Comparison of ENCODE assay signal across 12 cellular contexts in the genomic region with DNA sequence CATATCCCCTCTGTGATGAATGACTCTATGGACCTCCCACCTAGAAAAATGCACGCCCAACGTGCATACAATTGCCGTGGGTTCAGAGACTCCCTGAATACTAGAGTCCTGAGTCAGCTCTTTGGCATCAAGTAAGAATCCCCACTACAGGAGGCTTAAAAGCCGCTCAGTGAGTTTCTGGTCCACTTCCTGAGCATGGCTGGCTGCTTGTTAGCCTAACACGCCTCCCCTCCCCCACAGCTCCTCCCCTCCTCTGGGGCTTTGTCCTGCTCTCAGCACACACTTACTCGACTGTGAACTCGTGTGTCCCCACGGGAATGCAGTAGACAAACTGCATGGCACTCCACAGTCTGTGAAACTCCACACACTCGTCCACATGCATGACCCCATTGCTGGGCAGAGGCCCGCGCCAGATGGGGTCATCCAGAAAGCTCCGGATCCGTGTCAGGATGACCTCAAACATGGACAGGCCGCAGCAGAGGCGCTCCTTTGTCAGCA. TPM values are rescaled to one million over a fixed set of nuclear protein-coding genes. Genes with fewer than 3 reads are reported as not detected.
DNase-seq lines count a peak whose midpoint lies in the region; ATAC-seq and TF ChIP-seq lines count a peak whose summit lies in the region.
"Had no signal": no experiment of that assay in that cellular context is flagged by ENCODE, and none has a peak within 500 bp of the region (broad histone marks: within the 10 kb centered on the region; RNA-seq: fewer than 3 reads in every experiment).

No MANE protein-coding gene starts in this region.

- H3K9me3 ChIP-seq in GM23248 (ENCODE audit: low read depth) (no peaks in the 10 kb centered on the region), hepatocyte (ENCODE audit: low read depth) (no peaks in the 10 kb centered on the region), smooth muscle cell (replicated peaks; ENCODE audit: low read depth) (no peaks in the 10 kb centered on the region)

- TF ChIP-seq CTCF in hepatocyte (IDR thresholded peaks at IDR 0.05; ENCODE audit: poor library complexity) (no peak), smooth muscle cell (IDR thresholded peaks at IDR 0.05; ENCODE audit: borderline replicate concordance, insufficient read depth, poor library complexity, severe bottlenecking) (no peak)

- in situ Hi-C loops in GM23248 (cut with MboI): no loop called here

- H3K9ac ChIP-seq in GM23248: no peak overlapping the region
- no peak overlapping the region for H3K9ac ChIP-seq in smooth muscle cell (ENCODE audit: low read depth)

- H3K27me3 ChIP-seq in GM23248 (replicated peaks; ENCODE audit: insufficient read depth) (no peaks in the 10 kb centered on the region), hepatocyte (no peaks in the 10 kb centered on the region), smooth muscle cell (ENCODE audit: low read depth) (no peaks in the 10 kb centered on the region)
- H3K27me3 ChIP-seq: dorsolateral prefrontal cortex had no signal

- H3K4me2 ChIP-seq in GM23248 (ENCODE audit: unreplicated experiment) (no peak overlapping the region), hepatocyte (no peak overlapping the region), smooth muscle cell (no peak overlapping the region)

- H3K79me2 ChIP-seq in GM23248 (ENCODE audit: insufficient read depth) (0 out of 2 replicates have a peak, but pooled peaks cover 3% of the 10 kb centered on the region), hepatocyte (no peaks in the 10 kb centered on the region), smooth muscle cell (ENCODE audit: low read depth) (no peaks in the 10 kb centered on the region)

- H3K36me3 ChIP-seq in GM23248 (ENCODE audit: low read depth): peaks cover 48% of the 10 kb centered on the region
- no peaks in the 10 kb centered on the region for H3K36me3 ChIP-seq in hepatocyte (replicated peaks; ENCODE audit: insufficient read depth, low read depth)
- peaks cover 9% of the 10 kb centered on the region for H3K36me3 ChIP-seq in smooth muscle cell (ENCODE audit: low read depth)

- H3K9me2 ChIP-seq in GM23248 (ENCODE audit: insufficient read depth) (no peaks in the 10 kb centered on the region), hepatocyte (replicated peaks; ENCODE audit: insufficient read depth) (no peaks in the 10 kb centered on the region)

- 61 to 69% methylated on average over 13 to 15 of the region's 15 CpGs for WGBS in GM23248 (ENCODE audit: low coverage in 1 of 2, low lambda C conversion rate in 2 of 2, missing lambda C conversion rate in 2 of 2), 2 experiments
- 74% methylated on average over 15 of the region's 15 CpGs for WGBS in hepatocyte (ENCODE audit: low lambda C conversion rate, missing lambda C conversion rate)
- 50% methylated on average over 15 of the region's 15 CpGs for whole genome bisulfite sequencing in smooth muscle cell (ENCODE audit: low lambda C conversion rate)

- DNase-seq in GM23248: peak; percentile 56
- peak; percentile 42 for DNase-seq in hepatocyte (ENCODE audit: low spot score)
- DNase-seq in smooth muscle cell (lab: John Stamatoyannopoulos, UW; ENCODE audit: unreplicated experiment): no peak
- DNase-seq in AG20443 (ENCODE audit: low spot score): no peak
- no peak for DNase-seq in SHP77 (lab: John Stamatoyannopoulos, UW)
- no peak for DNase-seq in caudate nucleus (lab: John Stamatoyannopoulos, UW)
- DNase-seq: activated CD4-positive, alpha-beta T cell treated with anti-CD3 and anti-CD28 coated beads for 48 hours; activated naive CD4-positive, alpha-beta T cell treated with anti-CD3 and anti-CD28 coated beads for 36 hours; dorsolateral prefrontal cortex; Right ventricle myocardium superior had no signal

- H3F3A ChIP-seq in GM23248 (ENCODE audit: insufficient read depth): peaks cover 16% of the 10 kb centered on the region
- peaks cover 11% of the 10 kb centered on the region for H3F3A ChIP-seq in smooth muscle cell (ENCODE audit: low read depth)

- ATAC-seq in SK-N-SH treated with all-trans-retinoic acid at 6 μM for 48 hours: peak; percentile 70
- ATAC-seq: natural killer cell treated with Interleukin-12 subunit alpha and Interleukin-12 subunit beta and Interleukin-15 and Interleukin-18, amount 100 ng/mL, for 72 hours had no signal

- H2AFZ ChIP-seq in GM23248: no peak overlapping the region
- H2AFZ ChIP-seq in hepatocyte: no peak overlapping the region
- no peak overlapping the region for H2AFZ ChIP-seq in smooth muscle cell (ENCODE audit: low read depth)

- H4K20me1 ChIP-seq in GM23248 (ENCODE audit: insufficient read depth) (no peaks in the 10 kb centered on the region), hepatocyte (ENCODE audit: insufficient read depth, poor library complexity, severe bottlenecking) (no peaks in the 10 kb centered on the region), smooth muscle cell (ENCODE audit: low read depth) (peaks cover 26% of the 10 kb centered on the region)

- H3K4me3 ChIP-seq in GM23248: no peak overlapping the region
- H3K4me3 ChIP-seq in hepatocyte: no peak overlapping the region
- H3K4me3 ChIP-seq in smooth muscle cell: no peak overlapping the region
- H3K4me3 ChIP-seq: dorsolateral prefrontal cortex had no signal

- H3K27ac ChIP-seq in GM23248: peak overlapping the region; percentile 28
- H3K27ac ChIP-seq in hepatocyte: no peak overlapping the region
- peak overlapping the region; percentile 44 for H3K27ac ChIP-seq in smooth muscle cell (ENCODE audit: low read depth)
- no peak overlapping the region for H3K27ac ChIP-seq in caudate nucleus (ENCODE audit: low read depth, low read length)

- H3K4me1 ChIP-seq in GM23248 (ENCODE audit: insufficient read depth): peaks cover 10% of the 10 kb centered on the region; the same call in 1 of the 2 replicates
- H3K4me1 ChIP-seq in hepatocyte (ENCODE audit: insufficient read depth): no peaks in the 10 kb centered on the region
- H3K4me1 ChIP-seq in smooth muscle cell (ENCODE audit: low read depth): no peaks in the 10 kb centered on the region

TF ChIP-seq in SK-N-SH treated with all-trans-retinoic acid at 6 μM for 48 hours, 23 proteins besides CTCF, POLR2A, EP300 and RAD21:
- TF ChIP-seq, protein P1, sequence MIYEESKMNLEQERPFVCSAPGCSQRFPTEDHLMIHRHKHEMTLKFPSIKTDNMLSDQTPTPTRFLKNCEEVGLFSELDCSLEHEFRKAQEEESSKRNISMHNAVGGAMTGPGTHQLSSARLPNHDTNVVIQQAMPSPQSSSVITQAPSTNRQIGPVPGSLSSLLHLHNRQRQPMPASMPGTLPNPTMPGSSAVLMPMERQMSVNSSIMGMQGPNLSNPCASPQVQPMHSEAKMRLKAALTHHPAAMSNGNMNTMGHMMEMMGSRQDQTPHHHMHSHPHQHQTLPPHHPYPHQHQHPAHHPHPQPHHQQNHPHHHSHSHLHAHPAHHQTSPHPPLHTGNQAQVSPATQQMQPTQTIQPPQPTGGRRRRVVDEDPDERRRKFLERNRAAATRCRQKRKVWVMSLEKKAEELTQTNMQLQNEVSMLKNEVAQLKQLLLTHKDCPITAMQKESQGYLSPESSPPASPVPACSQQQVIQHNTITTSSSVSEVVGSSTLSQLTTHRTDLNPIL (CRISPR knock-in tag; IDR thresholded peaks at IDR 0.05; ENCODE audit: low read depth): no peak
- TF ChIP-seq TCF4 (CRISPR knock-in tag; IDR thresholded peaks at IDR 0.05; ENCODE audit: borderline replicate concordance) (no peak), ZNF565 (CRISPR knock-in tag; conservative IDR thresholded peaks at IDR 0.05; ENCODE audit: low read depth) (no peak), ZFP3 (CRISPR knock-in tag; IDR thresholded peaks at IDR 0.05) (no peak)
- TF ChIP-seq, protein P2, sequence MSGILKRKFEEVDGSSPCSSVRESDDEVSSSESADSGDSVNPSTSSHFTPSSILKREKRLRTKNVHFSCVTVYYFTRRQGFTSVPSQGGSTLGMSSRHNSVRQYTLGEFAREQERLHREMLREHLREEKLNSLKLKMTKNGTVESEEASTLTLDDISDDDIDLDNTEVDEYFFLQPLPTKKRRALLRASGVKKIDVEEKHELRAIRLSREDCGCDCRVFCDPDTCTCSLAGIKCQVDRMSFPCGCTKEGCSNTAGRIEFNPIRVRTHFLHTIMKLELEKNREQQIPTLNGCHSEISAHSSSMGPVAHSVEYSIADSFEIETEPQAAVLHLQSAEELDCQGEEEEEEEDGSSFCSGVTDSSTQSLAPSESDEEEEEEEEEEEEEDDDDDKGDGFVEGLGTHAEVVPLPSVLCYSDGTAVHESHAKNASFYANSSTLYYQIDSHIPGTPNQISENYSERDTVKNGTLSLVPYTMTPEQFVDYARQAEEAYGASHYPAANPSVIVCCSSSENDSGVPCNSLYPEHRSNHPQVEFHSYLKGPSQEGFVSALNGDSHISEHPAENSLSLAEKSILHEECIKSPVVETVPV (CRISPR knock-in tag; IDR thresholded peaks at IDR 0.05): no peak
TF ChIP-seq in SK-N-SH treated with all-trans-retinoic acid at 6 μM for 48 hours: peak in this region for 0.

RNA-seq across cellular contexts. Expression of a gene that starts 34.8 kb away (rescaled TPM):
- 100 and 110 TPM in 2 replicates for total RNA-seq in GM23248 (2014; rRNA removed; shearing (Covaris generic))
- 74.9 and 75.8 TPM in 2 replicates for polyA plus RNA-seq in GM23248 (2016; fragmentation: Nextera tagmentation; extraction: Ambion mirVana)
- 77.2 and 79.1 TPM in 2 replicates for total RNA-seq in hepatocyte
- polyA plus RNA-seq in hepatocyte: 48.7 and 52.7 TPM in 2 replicates
- 70.5 and 85.9 TPM in 2 replicates for total RNA-seq in smooth muscle cell
- 44.7 and 48.6 TPM in 2 replicates for polyA plus RNA-seq in smooth muscle cell

Comparison
In these comparisons a context has a peak if more than half of its experiments do, and no peak if none do; other contexts are left out.
1. DNase-seq: peak in GM23248 (single experiment) and hepatocyte (single experiment); none in smooth muscle cell (single experiment), AG20443 (single experiment), SHP77 (0 of 2) and caudate nucleus (0 of 61).
2. H3K27ac ChIP-seq: peak in GM23248 (single experiment) and smooth muscle cell (single experiment); none in hepatocyte (single experiment) and caudate nucleus (single experiment).